Comparison of ENCODE assay signal across 11 cellular contexts in genomic region chr7:21365866-21366624, GRCh38.
DNase-seq lines count a peak whose midpoint lies in the region; TF ChIP-seq lines count a peak whose summit lies in the region.
"Had no signal": no experiment of that assay in that cellular context is flagged by ENCODE, and none has a peak within 500 bp of the region (broad histone marks: within the 10 kb centered on the region; RNA-seq: fewer than 3 reads in every experiment).

No MANE protein-coding gene starts in this region.

- H3K36me3 ChIP-seq in ovary = no peaks in the 10 kb centered on the region

- no peaks in the 10 kb centered on the region for H3K79me2 ChIP-seq in H9 (ENCODE audit: insufficient read depth, low read length)

- H3K27me3 Mint-ChIP-seq in nephron progenitor cell (ENCODE audit: low read depth, poor library complexity) (peaks cover 8% of the 10 kb centered on the region), H9 (ENCODE audit: low read depth) (no peaks in the 10 kb centered on the region; the same call in 1 of the 2 replicates)

- H3K36me3 Mint-ChIP-seq in nephron progenitor cell (ENCODE audit: low read depth) (no peaks in the 10 kb centered on the region), H9 (ENCODE audit: insufficient read depth in 1 of 3, low read depth in 3 of 3) (no peaks in the 10 kb centered on the region; a peak in 1 of 7 replicates)
- H3K36me3 Mint-ChIP-seq: WTC11 had no signal

- H2BK120ac ChIP-seq in H9 (ENCODE audit: low read depth, low read length, poor library complexity, severe bottlenecking) = no peak overlapping the region

- TF ChIP-seq CTCF in C4-2B (conservative IDR thresholded peaks at IDR 0.05) = no peak
- no peak for TF ChIP-seq CTCF in nephron progenitor cell (IDR thresholded peaks at IDR 0.05)
- TF ChIP-seq CTCF in ovary (IDR thresholded peaks at IDR 0.05) = no peak
- TF ChIP-seq CTCF in H9 (conservative IDR thresholded peaks at IDR 0.05) = no peak

- no peaks in the 10 kb centered on the region for H3K9me3 Mint-ChIP-seq in nephron progenitor cell
- peaks cover 0 to 3% of the 10 kb centered on the region in 2 experiments; a peak in 1 of 5 replicates for H3K9me3 Mint-ChIP-seq in H9

- H3K27me3 ChIP-seq in ovary = no peaks in the 10 kb centered on the region
- no peaks in the 10 kb centered on the region for H3K27me3 ChIP-seq in H9 (ENCODE audit: insufficient read depth, low read length)

- no peak overlapping the region for H3K4ac ChIP-seq in H9 (ENCODE audit: low read depth, low read length)

- no peaks in the 10 kb centered on the region for H3K23me2 ChIP-seq in H9 (ENCODE audit: insufficient read length, low read depth, low read length, poor library complexity, severe bottlenecking)

- peak overlapping the region; percentile 71; the same call in 1 of the 2 replicates for H3K27ac ChIP-seq in C4-2B
- H3K27ac ChIP-seq in ovary = no peak overlapping the region
- H3K27ac ChIP-seq in H9 (ENCODE audit: insufficient read length, low read depth, low read length) = no peak overlapping the region

- no peak overlapping the region for H2AFZ ChIP-seq in H9 (ENCODE audit: low read length)

- no peak overlapping the region for H2AK5ac ChIP-seq in H9 (ENCODE audit: insufficient read length, low read length)

- H3K27ac Mint-ChIP-seq in nephron progenitor cell (no peak overlapping the region), H9 (no peak overlapping the region)
- H3K27ac Mint-ChIP-seq: WTC11 had no signal

- no peak overlapping the region for H2BK12ac ChIP-seq in H9 (ENCODE audit: insufficient read length, low read depth, low read length)

- no peak overlapping the region for H3K9ac ChIP-seq in H9 (ENCODE audit: extremely low read depth, insufficient read length, low read length)

- no peaks in the 10 kb centered on the region for H3K4me1 Mint-ChIP-seq in nephron progenitor cell
- peaks cover 9% of the 10 kb centered on the region in 2 experiments for H3K4me1 Mint-ChIP-seq in H9

- H3K79me1 ChIP-seq in H9 (ENCODE audit: insufficient read depth, low read depth, low read length, poor library complexity, severe bottlenecking) = no peaks in the 10 kb centered on the region

- no peak overlapping the region for H3K4me3 Mint-ChIP-seq in nephron progenitor cell
- no peak overlapping the region for H3K4me3 Mint-ChIP-seq in H9
- H3K4me3 Mint-ChIP-seq: WTC11 had no signal

- no peak overlapping the region for H4K5ac ChIP-seq in H9 (ENCODE audit: insufficient read length, low read depth, low read length)

- 48 to 62% (median 53%) methylated on average over 6 of the region's 6 CpGs for WGBS in ovary, 3 donors
- WGBS in H9 (ENCODE audit: extremely low coverage, insufficient read length, low lambda C conversion rate) = no CpG with 5 or more reads among the region's 6 CpGs

- no peak overlapping the region for H3K18ac ChIP-seq in H9 (ENCODE audit: insufficient read length, low read depth, low read length)

- H2BK15ac ChIP-seq in H9 (ENCODE audit: low read depth, low read length) = no peak overlapping the region

- H3K9me3 ChIP-seq in ovary = no peaks in the 10 kb centered on the region
- H3K9me3 ChIP-seq in H9 (ENCODE audit: control insufficient read depth, low read depth, low read length) = no peaks in the 10 kb centered on the region

- TF ChIP-seq POLR2A in ovary (IDR thresholded peaks at IDR 0.05) = no peak

- no peak overlapping the region for H3K4me3 ChIP-seq in ovary

- no peak overlapping the region for H2BK5ac ChIP-seq in H9 (ENCODE audit: insufficient read length, low read length)

- no peak for TF ChIP-seq EP300 in ovary (IDR thresholded peaks at IDR 0.05)

- intact Hi-C loops in ovary (cut with DNase I) = no loop called here

- no peak overlapping the region for H4K8ac ChIP-seq in H9 (replicated peaks; ENCODE audit: insufficient read length, low read depth, low read length)

- H3T11ph ChIP-seq in H9 (ENCODE audit: low read length) = no peak overlapping the region

- H2BK20ac ChIP-seq in H9 (ENCODE audit: low read depth, low read length, poor library complexity, severe bottlenecking) = no peak overlapping the region

- H3K14ac ChIP-seq in H9 (ENCODE audit: insufficient read depth, low read length) = no peak overlapping the region

- H3K23ac ChIP-seq in H9 (ENCODE audit: insufficient read length, low read depth, low read length) = no peak overlapping the region

- no peak overlapping the region for H3K4me2 ChIP-seq in H9 (ENCODE audit: insufficient read depth, insufficient read length, low read length)

- DNase-seq in HS-5 (ENCODE audit: low read depth) = peak; percentile 30
- peak; percentile 76 for DNase-seq in NCI-H69 (lab: John Stamatoyannopoulos, UW)
- peak; percentile 18 for DNase-seq in dermis blood vessel endothelial cell
- DNase-seq in hepatic stellate cell (ENCODE audit: low spot score) = no peak
- no peak for DNase-seq in nephron progenitor cell
- DNase-seq in ovary = no peak
- no peak for DNase-seq in H9
- DNase-seq: central memory CD4-positive, alpha-beta T cell; NCI-H1694 had no signal

- H4K20me1 ChIP-seq in H9 (ENCODE audit: control insufficient read depth, insufficient read depth, insufficient read length) = no peaks in the 10 kb centered on the region

- H4K91ac ChIP-seq in H9 (ENCODE audit: insufficient read length, low read depth, low read length) = no peak overlapping the region

- no peak overlapping the region for H3K56ac ChIP-seq in H9 (ENCODE audit: insufficient read length, low read depth, low read length)

- H3K4me1 ChIP-seq in ovary (ENCODE audit: insufficient read depth) (no peaks in the 10 kb centered on the region), H9 (ENCODE audit: insufficient read depth, low read length) (no peaks in the 10 kb centered on the region)

Comparison
In these comparisons a context has a peak if more than half of its experiments do, and no peak if none do; other contexts are left out.
1. DNase-seq: peak in HS-5 (single experiment), NCI-H69 (single experiment) and dermis blood vessel endothelial cell (single experiment); none in hepatic stellate cell (single experiment), nephron progenitor cell (single experiment), ovary (0 of 5) and H9 (single experiment).